Comparison of ENCODE assay signal across 18 cellular contexts in the genomic region with DNA sequence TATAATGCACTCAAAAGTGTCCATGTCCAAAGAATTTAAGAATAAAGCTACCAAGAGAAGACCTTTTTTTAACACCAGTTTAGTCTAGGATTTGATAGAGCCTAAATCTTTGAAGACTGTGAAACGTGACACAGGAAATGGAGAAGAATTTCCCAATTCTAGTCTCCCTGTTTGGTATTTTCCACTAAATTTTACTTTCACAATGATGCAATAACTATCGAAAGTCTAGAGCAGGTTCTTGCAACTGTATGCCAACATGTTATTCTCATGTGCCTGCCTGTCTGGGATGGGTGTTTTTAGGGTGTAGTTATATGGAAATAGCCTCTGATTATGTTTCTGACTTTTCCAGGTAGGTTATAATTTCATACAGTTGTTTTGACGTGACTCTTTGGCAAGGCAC.
"Had no signal": no experiment of that assay in that cellular context is flagged by ENCODE, and none has a peak within 500 bp of the region (broad histone marks: within the 10 kb centered on the region; RNA-seq: fewer than 3 reads in every experiment).

No MANE protein-coding gene starts in this region.

- DNase-seq: activated CD4-positive, alpha-beta memory T cell treated with anti-CD3 and anti-CD28 coated beads, Interleukin-2, amount 10 ng/mL, durations not matched to agents 7 days and 5 days; activated CD4-positive, alpha-beta T cell treated with anti-CD3 and anti-CD28 coated beads for 4 hours; activated CD8-positive, alpha-beta memory T cell treated with anti-CD3 and anti-CD28 coated beads, Interleukin-2, amount 50 U/mL, for 4 hours; activated gamma-delta T cell; activated naive CD8-positive, alpha-beta T cell treated with anti-CD3 and anti-CD28 coated beads for 36 hours; activated T-cell treated with anti-CD3 and anti-CD28 coated beads, Interleukin-2, amount 50 U/mL, for 48 hours; foreskin fibroblast; kidney glomerular epithelial cell; mesenchymal stem cell; stimulated activated CD4-positive, alpha-beta T cell treated with anti-CD3 and anti-CD28 coated beads, Interleukin-4, amount 100 ng/mL, for 24 hours; stimulated activated naive CD4-positive, alpha-beta T cell treated with Interleukin-2 at 50 U/mL for 16 hours; substantia nigra; transverse colon had no signal

- H3K27ac ChIP-seq: coronary artery, esophagus muscularis mucosa, right atrium auricular region, skin epidermis had no signal

- H3K27me3 ChIP-seq: esophagus muscularis mucosa, right atrium auricular region, transverse colon had no signal

- ATAC-seq: WTC11 had no signal

- H3K36me3 ChIP-seq: esophagus muscularis mucosa, right atrium auricular region, transverse colon had no signal

- H3K9me3 ChIP-seq: esophagus muscularis mucosa, right atrium auricular region, transverse colon had no signal

- H3K4me1 ChIP-seq: esophagus muscularis mucosa, right atrium auricular region had no signal

- H3K4me3 ChIP-seq: coronary artery, esophagus muscularis mucosa, right atrium auricular region, skin epidermis, transverse colon had no signal
